ENCODE assay signal across 19 cellular contexts in the genomic region with DNA sequence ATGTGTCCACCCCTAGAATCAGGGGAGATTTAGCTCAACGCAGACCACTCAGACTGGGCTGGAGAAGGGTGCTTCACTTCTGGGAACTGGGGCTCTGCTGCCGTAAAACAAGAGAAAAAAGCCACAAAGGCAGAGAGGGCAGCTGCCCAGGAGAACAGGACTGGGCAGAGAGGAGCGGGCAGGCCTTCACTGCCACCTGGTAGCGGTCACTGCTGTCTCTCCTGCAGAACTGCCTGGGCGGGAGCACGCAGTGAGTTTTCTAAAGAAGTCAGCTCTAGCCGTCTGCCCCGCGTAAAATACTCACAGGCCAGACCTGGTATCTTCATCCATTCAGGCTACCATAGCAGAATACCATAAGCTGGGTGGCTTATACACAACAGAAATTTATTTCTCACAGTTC.
"Had no signal": no experiment of that assay in that cellular context is flagged by ENCODE, and none has a peak within 500 bp of the region (broad histone marks: within the 10 kb centered on the region; RNA-seq: fewer than 3 reads in every experiment).

No MANE protein-coding gene starts in this region.

- H3K4me3 ChIP-seq: esophagus squamous epithelium, gastroesophageal sphincter, lung, spleen had no signal

- H3K9me3 ChIP-seq: esophagus squamous epithelium, gastroesophageal sphincter, neutrophil, spleen had no signal

- ATAC-seq: effector memory CD8-positive, alpha-beta T cell; gastroesophageal sphincter; left cardiac atrium; left ventricle myocardium superior; natural killer cell treated with Interleukin-12 subunit alpha and Interleukin-12 subunit beta and Interleukin-15 and Interleukin-18, amount 100 ng/mL, for 72 hours; sciatic nerve; stimulated activated memory B cell treated with anti-CD40 and anti-IgM and Interleukin-4, amounts not matched to agents 10 μg/mL and 1 μg/mL and 100 μg/mL, for 72 hours had no signal

- DNase-seq: effector memory CD8-positive, alpha-beta T cell; esophagus squamous epithelium; glutamatergic neuron; left cardiac atrium; left ventricle myocardium superior; mesenchymal stem cell; midbrain; spleen; stimulated activated CD4-positive, alpha-beta T cell treated with anti-CD3 and anti-CD28 coated beads, Interleukin-15, amount 100 ng/mL, for 24 hours; stimulated activated CD4-positive, alpha-beta T cell treated with anti-CD3 and anti-CD28 coated beads, Interleukin-1b, Interleukin-23, amount 100 ng/mL, for 48 hours; stimulated activated CD4-positive, alpha-beta T cell treated with anti-CD3 and anti-CD28 coated beads, Interleukin-4, amount 100 ng/mL, for 24 hours; trophoblast cell had no signal

- H3K4me3 Mint-ChIP-seq: effector memory CD8-positive, alpha-beta T cell; natural killer cell treated with Interleukin-12 subunit alpha and Interleukin-12 subunit beta and Interleukin-15 and Interleukin-18, amount 100 ng/mL, for 72 hours; stimulated activated memory B cell treated with anti-CD40 and anti-IgM and Interleukin-4, amounts not matched to agents 10 μg/mL and 1 μg/mL and 100 μg/mL, for 72 hours; stimulated activated naive CD8-positive, alpha-beta T cell treated with anti-CD3 and anti-CD28 coated beads, Interleukin-15, Interleukin-2, amounts not matched to agents 100 ng/mL and 50 ng/mL, for 24 hours had no signal

- H3K27ac ChIP-seq: esophagus squamous epithelium, gastroesophageal sphincter, neutrophil, spleen had no signal

- H3K27me3 ChIP-seq: gastroesophageal sphincter had no signal

- H3K27me3 Mint-ChIP-seq: effector memory CD8-positive, alpha-beta T cell had no signal

- H3K36me3 ChIP-seq: esophagus squamous epithelium, gastroesophageal sphincter, neutrophil, spleen had no signal

- H3K9me3 Mint-ChIP-seq: effector memory CD8-positive, alpha-beta T cell; natural killer cell treated with Interleukin-12 subunit alpha and Interleukin-12 subunit beta and Interleukin-15 and Interleukin-18, amount 100 ng/mL, for 72 hours; stimulated activated memory B cell treated with anti-CD40 and anti-IgM and Interleukin-4, amounts not matched to agents 10 μg/mL and 1 μg/mL and 100 μg/mL, for 72 hours; stimulated activated naive CD8-positive, alpha-beta T cell treated with anti-CD3 and anti-CD28 coated beads, Interleukin-15, Interleukin-2, amounts not matched to agents 100 ng/mL and 50 ng/mL, for 24 hours had no signal

- H3K36me3 Mint-ChIP-seq: natural killer cell treated with Interleukin-12 subunit alpha and Interleukin-12 subunit beta and Interleukin-15 and Interleukin-18, amount 100 ng/mL, for 72 hours; stimulated activated memory B cell treated with anti-CD40 and anti-IgM and Interleukin-4, amounts not matched to agents 10 μg/mL and 1 μg/mL and 100 μg/mL, for 72 hours had no signal

- H3K27ac Mint-ChIP-seq: natural killer cell treated with Interleukin-12 subunit alpha and Interleukin-12 subunit beta and Interleukin-15 and Interleukin-18, amount 100 ng/mL, for 72 hours; stimulated activated memory B cell treated with anti-CD40 and anti-IgM and Interleukin-4, amounts not matched to agents 10 μg/mL and 1 μg/mL and 100 μg/mL, for 72 hours; stimulated activated naive CD8-positive, alpha-beta T cell treated with anti-CD3 and anti-CD28 coated beads, Interleukin-15, Interleukin-2, amounts not matched to agents 100 ng/mL and 50 ng/mL, for 24 hours had no signal
